ENCODE assay signal across 1 cellular context in genomic region chr20:36574278-36575065, GRCh38.
TF ChIP-seq lines count a peak whose summit lies in the region.

No MANE protein-coding gene starts in this region.

TF ChIP-seq in endothelial cell of umbilical vein, 7 proteins besides CTCF, POLR2A, EP300 and RAD21:
- TF ChIP-seq EZH2 (IDR thresholded peaks at IDR 0.05; ENCODE audit: borderline replicate concordance, low read depth, low read length, severe bottlenecking) (no peak), MAX (IDR thresholded peaks at IDR 0.05; ENCODE audit: insufficient read depth, insufficient read length) (peak; percentile 32), MYC (IDR thresholded peaks at IDR 0.05; ENCODE audit: low read depth, low read length) (peak; percentile 43), FOS (IDR thresholded peaks at IDR 0.05; ENCODE audit: borderline replicate concordance, insufficient read depth, low read length) (no peak)
